Comparison of ENCODE assay signal across 12 cellular contexts in genomic region chr10:30748152-30748845, GRCh38.
"Had no signal": no experiment of that assay in that cellular context is flagged by ENCODE, and none has a peak within 500 bp of the region (broad histone marks: within the 10 kb centered on the region; RNA-seq: fewer than 3 reads in every experiment).

No MANE protein-coding gene starts in this region.

- H3K27ac ChIP-seq: colonic mucosa, heart right ventricle, psoas muscle had no signal

- H3K4me1 ChIP-seq: colonic mucosa, psoas muscle had no signal

- FAIRE-seq: frontal cortex, keratinocyte, urothelium cell line had no signal

- DNase-seq: activated T-cell treated with anti-CD3 and anti-CD28 coated beads, Interleukin-2, amount 50 U/mL, for 1 hour; colonic mucosa; effector CD4-positive, alpha-beta T cell; heart right ventricle; occipital lobe; psoas muscle; SHP77; T-helper 9 cell had no signal

- H3K4me3 ChIP-seq: colonic mucosa, heart right ventricle, psoas muscle had no signal

- H3K9me3 ChIP-seq: colonic mucosa, heart right ventricle, psoas muscle had no signal

- H3K27me3 ChIP-seq: colonic mucosa had no signal

- H3K36me3 ChIP-seq: colonic mucosa, heart right ventricle had no signal

- ATAC-seq: heart right ventricle, psoas muscle, sciatic nerve had no signal
